Comparison of ENCODE assay signal across 8 cellular contexts in the genomic region with DNA sequence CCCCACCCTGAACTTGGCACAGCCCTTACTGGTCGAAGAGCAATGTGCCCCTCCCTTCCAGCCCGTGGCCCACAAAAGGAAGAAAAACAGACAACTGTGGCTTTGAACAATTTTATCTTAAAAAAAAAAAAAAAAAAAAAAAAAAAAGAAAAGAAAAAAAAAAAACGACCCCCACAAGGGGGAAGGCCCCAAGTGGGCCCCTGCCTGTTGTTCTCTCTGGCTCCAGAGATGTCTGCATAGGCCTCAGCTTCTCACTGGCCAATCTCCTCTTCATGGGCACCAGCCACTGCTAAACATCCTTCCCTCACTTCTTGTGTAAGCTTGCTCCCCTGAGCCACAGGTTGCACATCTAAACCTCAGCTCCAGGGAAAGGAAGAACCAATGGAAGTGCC. TPM values are rescaled to one million over a fixed set of nuclear protein-coding genes. Genes with fewer than 3 reads are reported as not detected.
A peak's percentile ranks its signal among the peaks of the same experiment; 100 is the strongest.
DNase-seq lines count a peak whose midpoint lies in the region; ATAC-seq, FAIRE-seq and TF ChIP-seq lines count a peak whose summit lies in the region.

No MANE protein-coding gene starts in this region.

- H3K4me3 Mint-ChIP-seq in naive thymus-derived CD4-positive, alpha-beta T cell = peak overlapping the region; percentile 88 to 94 (median 92)

- peak overlapping the region; percentile 91 to 97 (median 94) for H3K27ac Mint-ChIP-seq in naive thymus-derived CD4-positive, alpha-beta T cell

- H3K27me3 Mint-ChIP-seq in naive thymus-derived CD4-positive, alpha-beta T cell = no peaks in the 10 kb centered on the region

- CTCF ChIA-PET in naive thymus-derived CD4-positive, alpha-beta T cell (lab: Charles Lee) = interaction anchor here (1.4 to 6.1 kb wide), 5 partner anchors 25 to 59 kb away, joined by 4 to 74 read pairs (median 13); a partner anchor contains a TSS

- H3K4me3 ChIP-seq in AG10803 (ENCODE audit: low read length) (peak overlapping the region; percentile 58), HUES6 (ENCODE audit: low read depth, low read length) (peak overlapping the region; percentile 83), bronchial epithelial cell (ENCODE audit: low read depth, low read length) (peak overlapping the region; percentile 93)
- peak overlapping the region; percentile 95 for H3K4me3 ChIP-seq in naive thymus-derived CD4-positive, alpha-beta T cell (ENCODE audit: low read length)

- peaks cover 3 to 32% (median 9%) of the 10 kb centered on the region in 5 donors for H3K36me3 Mint-ChIP-seq in naive thymus-derived CD4-positive, alpha-beta T cell

- no peak for DNase-seq in AG10803 (ENCODE audit: low read depth)
- no peak for DNase-seq in bronchial epithelial cell (ENCODE audit: low read depth)
- no peak for DNase-seq in naive thymus-derived CD4-positive, alpha-beta T cell
- DNase-seq in NCI-H345 (lab: John Stamatoyannopoulos, UW) = no peak
- DNase-seq in NCI-H1694 (lab: John Stamatoyannopoulos, UW) = no peak

- H3K9ac ChIP-seq in HUES6 (ENCODE audit: low read length) = no peak overlapping the region

- no peaks in the 10 kb centered on the region for H3K9me3 ChIP-seq in HUES6 (ENCODE audit: control insufficient read depth, insufficient read depth, low read depth, low read length)
- H3K9me3 ChIP-seq in naive thymus-derived CD4-positive, alpha-beta T cell (ENCODE audit: control insufficient read depth in 2 of 3, low read length in 3 of 3) = no peaks in the 10 kb centered on the region

- no peak overlapping the region for H3K27ac ChIP-seq in HUES6 (ENCODE audit: low read depth, low read length)
- H3K27ac ChIP-seq in naive thymus-derived CD4-positive, alpha-beta T cell (ENCODE audit: low read depth, low read length) = peak overlapping the region; percentile 93

- peaks cover 10% of the 10 kb centered on the region; the same call in 1 of the 2 replicates for H3K4me1 ChIP-seq in HUES6 (ENCODE audit: control insufficient read depth, insufficient read depth, low read length)
- peaks cover 18 to 34% of the 10 kb centered on the region in 2 donors for H3K4me1 ChIP-seq in naive thymus-derived CD4-positive, alpha-beta T cell (ENCODE audit: control insufficient read depth in 2 of 2, insufficient read depth in 2 of 2, low read length in 2 of 2)

- TF ChIP-seq CTCF in AG10803 (conservative IDR thresholded peaks at IDR 0.05; ENCODE audit: low read length) = no peak
- TF ChIP-seq CTCF in bronchial epithelial cell (IDR thresholded peaks at IDR 0.05; ENCODE audit: insufficient read depth, low read length, severe bottlenecking) = no peak

- H3K27me3 ChIP-seq in HUES6 (ENCODE audit: control insufficient read depth, insufficient read depth, low read length) (no peaks in the 10 kb centered on the region), bronchial epithelial cell (ENCODE audit: control insufficient read depth, insufficient read depth, low read length) (no peaks in the 10 kb centered on the region)
- no peaks in the 10 kb centered on the region for H3K27me3 ChIP-seq in naive thymus-derived CD4-positive, alpha-beta T cell (ENCODE audit: control insufficient read depth in 2 of 2, insufficient read depth in 2 of 2, low read length in 2 of 2)

- no peak for FAIRE-seq in bronchial epithelial cell (lab: Jason Lieb, UNC)

- peaks cover 0 to 7% (median 0%) of the 10 kb centered on the region in 11 donors for H3K9me3 Mint-ChIP-seq in naive thymus-derived CD4-positive, alpha-beta T cell

- POLR2A ChIA-PET in naive thymus-derived CD4-positive, alpha-beta T cell (lab: Charles Lee) = interaction anchor here (0.7 to 16.0 kb wide), 14 partner anchors 9 to 202 kb away, joined by 3 to 377 read pairs (median 4); a partner anchor contains a TSS

- intact Hi-C loops in naive thymus-derived CD4-positive, alpha-beta T cell (cut with micrococcal nuclease) = loop anchor here in 1 of 2 donors (1.0 kb wide), 1 partner anchor 42 kb away; no protein-coding TSS in a partner anchor

- peaks cover 26 to 59% (median 38%) of the 10 kb centered on the region in 7 donors for H3K4me1 Mint-ChIP-seq in naive thymus-derived CD4-positive, alpha-beta T cell

- ATAC-seq in naive thymus-derived CD4-positive, alpha-beta T cell = no peak
- ATAC-seq in activated CD4-positive, CD25-positive, alpha-beta regulatory T cell treated with anti-CD3 and anti-CD28 coated beads, Interleukin-2, amount 50 U/mL, for 24 hours = no peak
- ATAC-seq in HG02885 (IDR thresholded peaks at IDR 0.05; ENCODE audit: poor library complexity, unreplicated experiment) = no peak

- H3K36me3 ChIP-seq in HUES6 (ENCODE audit: control insufficient read depth, insufficient read depth, low read length) (peaks cover 35% of the 10 kb centered on the region), bronchial epithelial cell (ENCODE audit: control insufficient read depth, insufficient read depth, low read length) (peaks cover 21% of the 10 kb centered on the region)
- H3K36me3 ChIP-seq in naive thymus-derived CD4-positive, alpha-beta T cell (ENCODE audit: control insufficient read depth in 2 of 3, insufficient read depth in 3 of 3, low read length in 3 of 3) = peaks cover 14 to 39% (median 17%) of the 10 kb centered on the region in 3 experiments

RNA-seq across cellular contexts. Expression of a gene that starts 0.4 kb away (rescaled TPM):
- total RNA-seq in bronchial epithelial cell = 55.5 and 87.1 TPM in 2 replicates
- 10 to 100 TPM; 49.8 to 84.0 (median 58.2) TPM for total RNA-seq in naive thymus-derived CD4-positive, alpha-beta T cell
- polyA plus RNA-seq in naive thymus-derived CD4-positive, alpha-beta T cell = 100 to 1,000 TPM; 349 to 494 TPM

RNA-seq across cellular contexts. Expression of a gene that starts 6.6 kb away (rescaled TPM):
- total RNA-seq in bronchial epithelial cell = 58.4 and 70.2 TPM in 2 replicates
- total RNA-seq in naive thymus-derived CD4-positive, alpha-beta T cell = 100 to 1,000 TPM in 1 of 5 experiments, 10 to 100 TPM in 4; 71.6 to 115 (median 91.7) TPM
- polyA plus RNA-seq in naive thymus-derived CD4-positive, alpha-beta T cell = 1 to 10 TPM; 3.9 to 5.5 TPM

RNA-seq across cellular contexts. Expression of a gene that starts 18.2 kb away (rescaled TPM):
- 269 and 280 TPM in 2 replicates for total RNA-seq in bronchial epithelial cell
- total RNA-seq in naive thymus-derived CD4-positive, alpha-beta T cell = 10 to 100 TPM; 11.3 to 23.7 (median 16.5) TPM
- 10 to 100 TPM; 12.7 to 14.4 TPM for polyA plus RNA-seq in naive thymus-derived CD4-positive, alpha-beta T cell

RNA-seq across cellular contexts. Expression of a gene that starts 30.5 kb away (rescaled TPM):
- 1.3 and 3.1 TPM in 2 replicates for total RNA-seq in bronchial epithelial cell
- 100 to 1,000 TPM; 152 to 291 (median 235) TPM for total RNA-seq in naive thymus-derived CD4-positive, alpha-beta T cell
- 100 to 1,000 TPM; 128 to 258 TPM for polyA plus RNA-seq in naive thymus-derived CD4-positive, alpha-beta T cell

RNA-seq across cellular contexts. Expression of a gene that starts 50.2 kb away (rescaled TPM):
- total RNA-seq in bronchial epithelial cell = 108 and 200 TPM in 2 replicates
- not detected for total RNA-seq in naive thymus-derived CD4-positive, alpha-beta T cell
- polyA plus RNA-seq in naive thymus-derived CD4-positive, alpha-beta T cell = not detected

Comparison
In these comparisons a context has a peak if more than half of its experiments do, and no peak if none do; other contexts are left out.
1. RNA of a gene that starts 18.2 kb away (total RNA-seq): 269 to 280 TPM in bronchial epithelial cell; 11.3 to 23.7 TPM in naive thymus-derived CD4-positive, alpha-beta T cell; every median in the first group is over 10 times any median in the second.
2. Peak in every context shown above with its lines, with median percentiles within 50 percentile points of each other: H3K4me3 ChIP-seq.